ENCODE assay signal across 18 cellular contexts in the genomic region with DNA sequence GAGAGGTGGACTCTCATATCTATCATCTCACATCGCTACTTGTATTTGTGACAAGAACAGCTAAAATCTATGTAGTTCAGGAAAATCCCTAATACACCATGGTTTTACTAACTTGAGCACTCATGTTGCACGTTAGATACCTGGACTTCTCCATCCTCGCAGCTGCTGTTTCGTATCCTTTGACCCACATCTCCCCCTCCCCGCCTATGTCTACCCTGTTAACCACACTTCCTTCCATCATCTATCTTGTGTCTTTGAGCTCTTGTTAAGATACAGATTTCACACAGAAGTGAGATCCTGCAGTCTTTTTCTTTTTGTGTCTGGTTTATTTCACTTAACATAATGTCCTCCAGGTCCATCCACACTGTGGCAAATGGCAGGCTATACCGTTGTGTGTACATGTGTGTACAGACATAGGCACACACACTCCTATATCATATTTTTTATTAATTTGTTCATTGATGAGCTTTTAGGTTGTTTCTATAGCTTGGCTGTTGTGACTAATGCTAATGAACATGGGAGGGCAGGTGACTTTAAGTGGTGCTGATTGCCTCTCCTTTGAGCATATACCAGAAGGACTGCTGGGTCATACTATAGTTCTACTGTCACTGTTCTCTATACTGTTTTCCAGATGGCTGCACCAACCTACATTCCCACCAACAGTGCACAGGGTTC.
A peak's percentile ranks its signal among the peaks of the same experiment; 100 is the strongest.
DNase-seq lines count a peak whose midpoint lies in the region; ATAC-seq and TF ChIP-seq lines count a peak whose summit lies in the region.
"Had no signal": no experiment of that assay in that cellular context is flagged by ENCODE, and none has a peak within 500 bp of the region (broad histone marks: within the 10 kb centered on the region; RNA-seq: fewer than 3 reads in every experiment).

No MANE protein-coding gene starts in this region.

- no peaks in the 10 kb centered on the region for H3K4me1 ChIP-seq in vagina

- no peaks in the 10 kb centered on the region for H3K36me3 ChIP-seq in vagina

- no peak overlapping the region for H3K4me3 ChIP-seq in vagina
- H3K4me3 ChIP-seq: lung had no signal

- H3K4me1 Mint-ChIP-seq in activated naive CD4-positive, alpha-beta T cell treated with anti-CD3 and anti-CD28 coated beads, Interleukin-2, amount 10 ng/mL, durations not matched to agents 7 days and 5 days = peaks cover 18% of the 10 kb centered on the region
- H3K4me1 Mint-ChIP-seq in activated T-helper 17 cell treated with anti-CD3 and anti-CD28 coated beads, Interleukin-2, amount 50 U/mL, for 72 hours = peaks cover 23% of the 10 kb centered on the region
- peaks cover under 1% of the 10 kb centered on the region for H3K4me1 Mint-ChIP-seq in chondrocyte (ENCODE audit: low read depth)

- H3K36me3 Mint-ChIP-seq in activated naive CD4-positive, alpha-beta T cell treated with anti-CD3 and anti-CD28 coated beads, Interleukin-2, amount 50 U/mL, for 72 hours = peaks cover 5 to 18% of the 10 kb centered on the region in 2 donors
- H3K36me3 Mint-ChIP-seq in activated naive CD4-positive, alpha-beta T cell treated with anti-CD3 and anti-CD28 coated beads, Interleukin-2, amount 10 ng/mL, durations not matched to agents 7 days and 5 days = no peaks in the 10 kb centered on the region
- H3K36me3 Mint-ChIP-seq in activated T-helper 17 cell treated with anti-CD3 and anti-CD28 coated beads, Interleukin-2, amount 50 U/mL, for 72 hours (ENCODE audit: low read depth) = no peaks in the 10 kb centered on the region
- peaks cover 4% of the 10 kb centered on the region for H3K36me3 Mint-ChIP-seq in chondrocyte (ENCODE audit: low read depth)

- ATAC-seq in activated naive CD4-positive, alpha-beta T cell treated with anti-CD3 and anti-CD28 coated beads, Interleukin-2, amount 50 U/mL, for 72 hours = peak; percentile 24 to 62
- peak; percentile 73 for ATAC-seq in HG03139 (IDR thresholded peaks at IDR 0.05; ENCODE audit: unreplicated experiment)
- peak; percentile 79 for ATAC-seq in activated T-helper 17 cell treated with anti-CD3 and anti-CD28 coated beads, Interleukin-2, amount 50 U/mL, for 72 hours (replicated peaks)
- ATAC-seq in GM19023 (IDR thresholded peaks at IDR 0.05; ENCODE audit: unreplicated experiment) = no peak
- ATAC-seq: Panc1 had no signal

- TF ChIP-seq CTCF in vagina (IDR thresholded peaks at IDR 0.05) (no peak), chondrocyte (IDR thresholded peaks at IDR 0.05) (no peak)

- no peak overlapping the region for H3K4me3 Mint-ChIP-seq in activated naive CD4-positive, alpha-beta T cell treated with anti-CD3 and anti-CD28 coated beads, Interleukin-2, amount 10 ng/mL, durations not matched to agents 7 days and 5 days
- peak overlapping the region; percentile 38 for H3K4me3 Mint-ChIP-seq in activated T-helper 17 cell treated with anti-CD3 and anti-CD28 coated beads, Interleukin-2, amount 50 U/mL, for 72 hours
- H3K4me3 Mint-ChIP-seq in chondrocyte (ENCODE audit: unreplicated experiment) = no peak overlapping the region
- H3K4me3 Mint-ChIP-seq: brain had no signal

- H3K27ac ChIP-seq in vagina = no peak overlapping the region

- no peaks in the 10 kb centered on the region for H3K9me3 ChIP-seq in vagina

- TF ChIP-seq POLR2A in vagina (IDR thresholded peaks at IDR 0.05) = no peak

- no peaks in the 10 kb centered on the region for H3K27me3 Mint-ChIP-seq in activated naive CD4-positive, alpha-beta T cell treated with anti-CD3 and anti-CD28 coated beads, Interleukin-2, amount 10 ng/mL, durations not matched to agents 7 days and 5 days
- no peaks in the 10 kb centered on the region for H3K27me3 Mint-ChIP-seq in activated T-helper 17 cell treated with anti-CD3 and anti-CD28 coated beads, Interleukin-2, amount 50 U/mL, for 72 hours
- no peaks in the 10 kb centered on the region for H3K27me3 Mint-ChIP-seq in chondrocyte (ENCODE audit: low read depth)
- H3K27me3 Mint-ChIP-seq: brain had no signal

- intact Hi-C loops in vagina (cut with DNase I) = no loop called here

- H3K9me3 Mint-ChIP-seq in activated naive CD4-positive, alpha-beta T cell treated with anti-CD3 and anti-CD28 coated beads, Interleukin-2, amount 50 U/mL, for 72 hours = peaks cover 0 to 9% of the 10 kb centered on the region in 2 donors
- no peaks in the 10 kb centered on the region for H3K9me3 Mint-ChIP-seq in activated naive CD4-positive, alpha-beta T cell treated with anti-CD3 and anti-CD28 coated beads, Interleukin-2, amount 10 ng/mL, durations not matched to agents 7 days and 5 days
- H3K9me3 Mint-ChIP-seq in activated T-helper 17 cell treated with anti-CD3 and anti-CD28 coated beads, Interleukin-2, amount 50 U/mL, for 72 hours = no peaks in the 10 kb centered on the region
- H3K9me3 Mint-ChIP-seq in chondrocyte (ENCODE audit: low read depth) = peaks cover 12% of the 10 kb centered on the region

- no peak overlapping the region for H3K27ac Mint-ChIP-seq in activated naive CD4-positive, alpha-beta T cell treated with anti-CD3 and anti-CD28 coated beads, Interleukin-2, amount 50 U/mL, for 72 hours
- no peak overlapping the region for H3K27ac Mint-ChIP-seq in activated naive CD4-positive, alpha-beta T cell treated with anti-CD3 and anti-CD28 coated beads, Interleukin-2, amount 10 ng/mL, durations not matched to agents 7 days and 5 days
- peak overlapping the region; percentile 34 for H3K27ac Mint-ChIP-seq in activated T-helper 17 cell treated with anti-CD3 and anti-CD28 coated beads, Interleukin-2, amount 50 U/mL, for 72 hours
- no peak overlapping the region for H3K27ac Mint-ChIP-seq in chondrocyte (ENCODE audit: unreplicated experiment)
- H3K27ac Mint-ChIP-seq: activated T-helper 2 cell treated with anti-CD3 and anti-CD28 coated beads, Interferon-gamma antibody, Interleukin-2, Interleukin-4, amounts not matched to agents 10 μg/mL and 5 μg/mL and 100 μg/mL, durations not matched to agents 14 hours and 24 hours and 36 hours; brain had no signal

- CTCF ChIA-PET in activated naive CD4-positive, alpha-beta T cell treated with anti-CD3 and anti-CD28 coated beads, Interleukin-2, amount 10 ng/mL, durations not matched to agents 7 days and 5 days (lab: Charles Lee) = interaction anchor here (1.6 kb wide), 1 partner anchor 115 kb away, joined by 3 read pairs; no protein-coding TSS in a partner anchor

- DNase-seq in activated naive CD4-positive, alpha-beta T cell treated with anti-CD3 and anti-CD28 coated beads, Interleukin-2, amount 50 U/mL, for 72 hours (ENCODE audit: low spot score in 2 of 2) = no peak
- no peak for DNase-seq in activated naive CD4-positive, alpha-beta T cell treated with anti-CD3 and anti-CD28 coated beads, Interleukin-2, amount 10 ng/mL, durations not matched to agents 7 days and 5 days
- peak; percentile 2 for DNase-seq in stimulated activated naive CD4-positive, alpha-beta T cell treated with Interleukin-2 at 50 U/mL for 16 hours (lab: John Stamatoyannopoulos, UW)
- DNase-seq in vagina (ENCODE audit: extremely low spot score in 2 of 2) (no peak), chondrocyte (ENCODE audit: low spot score) (no peak)
- DNase-seq: ACHN; activated CD4-positive, alpha-beta T cell treated with anti-CD3 and anti-CD28 coated beads for 48 hours; effector CD4-positive, alpha-beta T cell; foreskin fibroblast; NCI-H146; SW 1271 had no signal

- no peaks in the 10 kb centered on the region for H3K27me3 ChIP-seq in vagina
